Comparison of ENCODE assay signal across 26 cellular contexts in genomic region chr1:68046885-68047658, GRCh38. TPM values are rescaled to one million over a fixed set of nuclear protein-coding genes. Genes with fewer than 3 reads are reported as not detected.
DNase-seq lines count a peak whose midpoint lies in the region; ATAC-seq, FAIRE-seq and TF ChIP-seq lines count a peak whose summit lies in the region.
"Had no signal": no experiment of that assay in that cellular context is flagged by ENCODE, and none has a peak within 500 bp of the region (broad histone marks: within the 10 kb centered on the region; RNA-seq: fewer than 3 reads in every experiment).

No MANE protein-coding gene starts in this region.

- RAD21 ChIA-PET in GM12878 (lab: Charles Lee; ENCODE audit: unreplicated experiment): no interaction called here

- H2AFZ ChIP-seq in GM12878 (ENCODE audit: control insufficient read depth, low read depth, low read length): no peak overlapping the region
- H2AFZ ChIP-seq in neuronal stem cell (ENCODE audit: low read length): no peak overlapping the region

- H3K79me2 ChIP-seq in GM12878 (ENCODE audit: control insufficient read depth, insufficient read depth, low read length): no peaks in the 10 kb centered on the region

- in situ Hi-C loops in GM12878 (cut with MboI): no loop called here

- H3K36me3 Mint-ChIP-seq in activated CD4-positive, alpha-beta T cell treated with anti-CD3 and anti-CD28 coated beads, Interleukin-2, amount 10 ng/mL, durations not matched to agents 24 days and 14 days (ENCODE audit: low read depth): no peaks in the 10 kb centered on the region
- H3K36me3 Mint-ChIP-seq: brain; stimulated activated effector memory CD8-positive, alpha-beta T cell treated with anti-CD3 and anti-CD28 coated beads, Interleukin-12 subunit alpha, Interleukin-12 subunit beta, amount 100 ng/mL, for 72 hours had no signal

- no peak overlapping the region for H3K4me3 Mint-ChIP-seq in activated CD4-positive, alpha-beta T cell treated with anti-CD3 and anti-CD28 coated beads, Interleukin-2, amount 10 ng/mL, durations not matched to agents 24 days and 14 days
- H3K4me3 Mint-ChIP-seq: activated T-helper 1 cell treated with anti-CD3 and anti-CD28 coated beads, Interleukin-12 subunit alpha, Interleukin-12 subunit beta, Interleukin-2, Interleukin-4 antibody, amounts not matched to agents 30 ng/mL and 10 ng/mL and 1 ng/mL, durations not matched to agents 14 hours and 24 hours and 36 hours; brain; endodermal cell; nephron; stimulated activated effector memory CD8-positive, alpha-beta T cell treated with anti-CD3 and anti-CD28 coated beads, Interleukin-12 subunit alpha, Interleukin-12 subunit beta, amount 100 ng/mL, for 72 hours had no signal

- H4K91ac ChIP-seq in neuronal stem cell (ENCODE audit: low read depth, low read length, poor library complexity): no peak overlapping the region

- no peak overlapping the region for H4K8ac ChIP-seq in neuronal stem cell (ENCODE audit: low read depth, low read length)

- DNase-seq in NCI-H774 (lab: John Stamatoyannopoulos, UW): peak; percentile 30
- no peak for DNase-seq in GM12878 (ENCODE audit: low read depth, low spot score)
- DNase-seq in neuronal stem cell (ENCODE audit: low spot score): no peak
- no peak for DNase-seq in activated CD4-positive, alpha-beta T cell treated with anti-CD3 and anti-CD28 coated beads, Interleukin-2, amount 10 ng/mL, durations not matched to agents 24 days and 14 days
- DNase-seq in NOMO-1 (lab: John Stamatoyannopoulos, UW; ENCODE audit: unreplicated experiment in 2 of 2): no peak
- DNase-seq: endodermal cell; glutamatergic neuron; NCI-H1436 treated with DMSO at 0.1 percent for 48 hours; NCI-H526 treated with DMSO at 0.1 percent for 48 hours; Right ventricle myocardium superior; stimulated activated CD4-positive, alpha-beta T cell treated with anti-CD3 and anti-CD28 coated beads, Interleukin-2, amount 100 ng/mL, for 24 hours; SW 1271; tibial artery had no signal

- no peak overlapping the region for H3K18ac ChIP-seq in neuronal stem cell (ENCODE audit: low read length)

- no peak for TF ChIP-seq RAD21 in GM12878 (IDR thresholded peaks at IDR 0.05; ENCODE audit: insufficient read depth, low read depth, low read length)

- H2AK5ac ChIP-seq in neuronal stem cell (ENCODE audit: low read depth, low read length): no peak overlapping the region

- 39% methylated on average over 34 of the region's 34 CpGs for WGBS in GM12878 (ENCODE audit: insufficient coverage, insufficient replicate concordance, low lambda C conversion rate, missing lambda C conversion rate)
- WGBS in neuronal stem cell (ENCODE audit: extremely low coverage in 2 of 2, insufficient read length in 2 of 2, insufficient replicate concordance in 1 of 2), 2 donors: no CpG with 5 or more reads among the region's 34 CpGs

- peak overlapping the region; percentile 14 for H3K23ac ChIP-seq in neuronal stem cell (ENCODE audit: low read depth, low read length, poor library complexity)

- H2BK15ac ChIP-seq in neuronal stem cell (ENCODE audit: low read length): no peak overlapping the region

- no peak for FAIRE-seq in GM12878 (lab: Jason Lieb, UNC)
- FAIRE-seq: colon, H54 had no signal

- CTCF ChIA-PET in GM12878 (lab: Yijun Ruan, JAX): interaction anchor here (0.6 kb wide), 1 partner anchor 416 kb away, joined by 3 read pairs; no protein-coding TSS in a partner anchor

- H3K14ac ChIP-seq in neuronal stem cell (ENCODE audit: low read length): no peak overlapping the region

- peaks cover 0 to 4% of the 10 kb centered on the region in 2 experiments; a peak in 1 of 4 replicates for H3K27me3 ChIP-seq in GM12878 (replicated peaks in 1 of 2; ENCODE audit: control insufficient read depth in 2 of 2, insufficient read depth in 2 of 2, low read length in 1 of 2)
- H3K27me3 ChIP-seq in neuronal stem cell (ENCODE audit: control insufficient read depth in 3 of 3, insufficient read depth in 3 of 3, low read depth in 1 of 3, low read length in 3 of 3): peaks cover 0 to 15% (median 0%) of the 10 kb centered on the region in 3 experiments
- H3K27me3 ChIP-seq: tibial artery had no signal

- no peak overlapping the region for H2BK12ac ChIP-seq in neuronal stem cell (ENCODE audit: low read length)

- no peak for TF ChIP-seq CTCF in GM12878 (IDR thresholded peaks at IDR 0.05 in 2 of 3, conservative IDR thresholded peaks at IDR 0.05 in 1 of 3; ENCODE audit: control insufficient read depth in 2 of 3, extremely low read depth in 1 of 3, insufficient read depth in 1 of 3, low read depth in 3 of 3, low read length in 3 of 3)

- peaks cover 36% of the 10 kb centered on the region for H3K27me3 Mint-ChIP-seq in activated CD4-positive, alpha-beta T cell treated with anti-CD3 and anti-CD28 coated beads, Interleukin-2, amount 10 ng/mL, durations not matched to agents 24 days and 14 days
- H3K27me3 Mint-ChIP-seq: brain had no signal

- H3K4me3 ChIP-seq in GM12878: no peak overlapping the region
- H3K4me3 ChIP-seq in neuronal stem cell (ENCODE audit: low read length in 2 of 2): no peak overlapping the region
- H3K4me3 ChIP-seq: tibial artery had no signal

- POLR2A ChIA-PET in GM12878 (lab: Charles Lee): no interaction called here

- no peaks in the 10 kb centered on the region for H3K9me3 Mint-ChIP-seq in activated CD4-positive, alpha-beta T cell treated with anti-CD3 and anti-CD28 coated beads, Interleukin-2, amount 10 ng/mL, durations not matched to agents 24 days and 14 days
- H3K9me3 Mint-ChIP-seq: activated naive CD4-positive, alpha-beta T cell treated with anti-CD3 and anti-CD28 coated beads, Interleukin-2, amount 50 U/mL, for 72 hours; activated T-helper 1 cell treated with anti-CD3 and anti-CD28 coated beads, Interleukin-12 subunit alpha, Interleukin-12 subunit beta, Interleukin-2, Interleukin-4 antibody, amounts not matched to agents 30 ng/mL and 10 ng/mL and 1 ng/mL, durations not matched to agents 14 hours and 24 hours and 36 hours; endodermal cell; nephron had no signal

- H3K27ac Mint-ChIP-seq in activated CD4-positive, alpha-beta T cell treated with anti-CD3 and anti-CD28 coated beads, Interleukin-2, amount 10 ng/mL, durations not matched to agents 24 days and 14 days: no peak overlapping the region
- H3K27ac Mint-ChIP-seq: activated naive CD4-positive, alpha-beta T cell treated with anti-CD3 and anti-CD28 coated beads, Interleukin-2, amount 50 U/mL, for 72 hours; activated T-helper 1 cell treated with anti-CD3 and anti-CD28 coated beads, Interleukin-12 subunit alpha, Interleukin-12 subunit beta, Interleukin-2, Interleukin-4 antibody, amounts not matched to agents 30 ng/mL and 10 ng/mL and 1 ng/mL, durations not matched to agents 14 hours and 24 hours and 36 hours; brain; endodermal cell; nephron; stimulated activated effector memory CD8-positive, alpha-beta T cell treated with anti-CD3 and anti-CD28 coated beads, Interleukin-12 subunit alpha, Interleukin-12 subunit beta, amount 100 ng/mL, for 72 hours had no signal

- no peak overlapping the region for H2BK5ac ChIP-seq in neuronal stem cell (ENCODE audit: low read length)

- H3K4me1 ChIP-seq in GM12878 (ENCODE audit: control insufficient read depth, insufficient read depth, low read length) (no peaks in the 10 kb centered on the region), neuronal stem cell (ENCODE audit: control insufficient read depth in 2 of 2, insufficient read depth in 1 of 2, low read depth in 1 of 2, low read length in 2 of 2) (peaks cover 0 to 2% of the 10 kb centered on the region in 2 donors)
- H3K4me1 ChIP-seq: tibial artery had no signal

- H4K20me1 ChIP-seq in GM12878 (ENCODE audit: control insufficient read depth, insufficient read depth): no peaks in the 10 kb centered on the region

- ATAC-seq in GM18868 (IDR thresholded peaks at IDR 0.05; ENCODE audit: unreplicated experiment) (peak; percentile 19), GM12878 (no peak), HG02763 (IDR thresholded peaks at IDR 0.05; ENCODE audit: unreplicated experiment) (no peak), HG03342 (IDR thresholded peaks at IDR 0.05; ENCODE audit: unreplicated experiment) (no peak)
- ATAC-seq: left lobe of liver; stimulated activated effector memory CD8-positive, alpha-beta T cell treated with anti-CD3 and anti-CD28 coated beads, Interleukin-12 subunit alpha, Interleukin-12 subunit beta, amount 100 ng/mL, for 72 hours had no signal

- no peaks in the 10 kb centered on the region for H3K4me1 Mint-ChIP-seq in activated CD4-positive, alpha-beta T cell treated with anti-CD3 and anti-CD28 coated beads, Interleukin-2, amount 10 ng/mL, durations not matched to agents 24 days and 14 days
- H3K4me1 Mint-ChIP-seq: brain; stimulated activated effector memory CD8-positive, alpha-beta T cell treated with anti-CD3 and anti-CD28 coated beads, Interleukin-12 subunit alpha, Interleukin-12 subunit beta, amount 100 ng/mL, for 72 hours had no signal

- no TSS peak for BruUV-seq in GM12878 (replicated peaks; lab: Mats Ljungman, UMichigan)

- SMC1A ChIA-PET in GM12878 (lab: Charles Lee; ENCODE audit: uncharacterized antibody, unreplicated experiment): interaction anchor here (0.6 kb wide), 1 partner anchor 490 kb away, joined by 3 read pairs; no protein-coding TSS in a partner anchor

- intact Hi-C loops in GM12878 (cut with micrococcal nuclease; ENCODE audit: unreplicated experiment): no loop called here
- intact Hi-C loops in activated CD4-positive, alpha-beta T cell treated with anti-CD3 and anti-CD28 coated beads, Interleukin-2, amount 10 ng/mL, durations not matched to agents 24 days and 14 days (cut with micrococcal nuclease): no loop called here

- no peak for TF ChIP-seq EP300 in GM12878 (IDR thresholded peaks at IDR 0.05; ENCODE audit: borderline replicate concordance in 1 of 2, control insufficient read depth in 1 of 2, low read depth in 2 of 2, low read length in 2 of 2)

- H3K9me3 ChIP-seq in GM12878 (replicated peaks; ENCODE audit: control insufficient read depth, insufficient read depth, low read length) (no peaks in the 10 kb centered on the region), neuronal stem cell (replicated peaks in 1 of 2; ENCODE audit: control insufficient read depth in 2 of 2, insufficient read depth in 1 of 2, low read depth in 1 of 2, low read length in 2 of 2) (peaks cover 0 to 7% of the 10 kb centered on the region in 2 donors)
- H3K9me3 ChIP-seq: tibial artery had no signal

- H3K27ac ChIP-seq in GM12878 (ENCODE audit: control insufficient read depth, insufficient read depth) (no peak overlapping the region), neuronal stem cell (replicated peaks; ENCODE audit: low read length) (no peak overlapping the region)
- H3K27ac ChIP-seq: C4-2B, HL-60, tibial artery had no signal

- no peak overlapping the region for H3K4ac ChIP-seq in neuronal stem cell (ENCODE audit: low read length)

- H3K36me3 ChIP-seq in GM12878 (ENCODE audit: control insufficient read depth in 2 of 2, insufficient read depth in 2 of 2, low read length in 1 of 2) (no peaks in the 10 kb centered on the region), neuronal stem cell (replicated peaks in 1 of 2; ENCODE audit: control insufficient read depth in 2 of 2, insufficient read depth in 2 of 2, low read length in 2 of 2) (peaks cover 0 to 5% of the 10 kb centered on the region in 2 donors)

- no peak overlapping the region for H2BK120ac ChIP-seq in neuronal stem cell (ENCODE audit: low read depth, low read length)

- no peak overlapping the region for H3K9ac ChIP-seq in GM12878 (ENCODE audit: control insufficient read depth, insufficient read depth, low read length)
- H3K9ac ChIP-seq in neuronal stem cell (ENCODE audit: low read depth, low read length, poor library complexity): no peak overlapping the region

- H3K4me2 ChIP-seq in GM12878 (ENCODE audit: control insufficient read depth, insufficient read depth) (no peak overlapping the region), neuronal stem cell (ENCODE audit: insufficient read depth, low read length, poor library complexity, severe bottlenecking) (no peak overlapping the region)

- no peak for TF ChIP-seq POLR2A in GM12878 (IDR thresholded peaks at IDR 0.05; ENCODE audit: low read depth, low read length)

- no peaks in the 10 kb centered on the region for H3K79me1 ChIP-seq in neuronal stem cell (ENCODE audit: low read depth, low read length)

RNA-seq across cellular contexts. Expression of gene DIRAS3, which starts 3.4 kb away (rescaled TPM):
- total RNA-seq in GM12878 (2013; cell fraction: nucleolus; rRNA removed): not detected in 2 replicates
- total RNA-seq in GM12878 (2014; rRNA removed) (not detected in 2 replicates), GM12878 (2014; rRNA removed; fragmentation: Illumina TruSeq; extraction: Trizol) (not detected in 2 replicates), GM12878 (2021) (not detected in 2 replicates)
- not detected for polyA plus RNA-seq in GM12878 (2011; ENCODE audit: low read depth)
- polyA plus RNA-seq in GM12878 (2011; rRNA removed) (not detected in 2 replicates), GM12878 (2014; fragmentation: Illumina TruSeq; extraction: Trizol) (not detected in 2 replicates), GM12878 (2014; fragmentation: Nextera tagmentation; extraction: Ambion mirVana) (not detected), GM12878 (2014; rRNA removed) (not detected in 2 replicates), GM12878 (2016; fragmentation: Nextera tagmentation; extraction: Ambion mirVana) (not detected)
- polyA plus RNA-seq in GM12878 (2011; cell fraction: cytosol; rRNA removed): not detected in 2 replicates
- polyA plus RNA-seq in GM12878 (2011; cell fraction: nucleus; rRNA removed): not detected in 2 replicates
- polyA plus RNA-seq in GM12878 (2012): not detected in 2 replicates
- polyA minus RNA-seq in GM12878 (2011; rRNA and poly(A)+ RNA removed): not detected in 2 replicates
- not detected in 2 replicates for polyA minus RNA-seq in GM12878 (2011; cell fraction: cytosol; rRNA and poly(A)+ RNA removed)
- not detected in 2 replicates for polyA minus RNA-seq in GM12878 (2011; cell fraction: nucleus; rRNA and poly(A)+ RNA removed)
- not detected for polyA plus RNA-seq in neuronal stem cell (2013, experiment 1 of 2)
- not detected for polyA plus RNA-seq in neuronal stem cell (2013, experiment 2 of 2)
- not detected in 2 replicates for total RNA-seq in activated CD4-positive, alpha-beta T cell treated with anti-CD3 and anti-CD28 coated beads, Interleukin-2, amount 10 ng/mL, durations not matched to agents 24 days and 14 days
- total RNA-seq: activated naive CD4-positive, alpha-beta T cell treated with anti-CD3 and anti-CD28 coated beads, Interleukin-2, amount 50 U/mL, for 72 hours; activated T-helper 1 cell treated with anti-CD3 and anti-CD28 coated beads, Interleukin-12 subunit alpha, Interleukin-12 subunit beta, Interleukin-2, Interleukin-4 antibody, amounts not matched to agents 30 ng/mL and 10 ng/mL and 1 ng/mL, durations not matched to agents 14 hours and 24 hours and 36 hours had no signal
